ENCODE assay signal across 15 cellular contexts in genomic region chr16:64453643-64454042, GRCh38.
"Had no signal": no experiment of that assay in that cellular context is flagged by ENCODE, and none has a peak within 500 bp of the region (broad histone marks: within the 10 kb centered on the region; RNA-seq: fewer than 3 reads in every experiment).

No MANE protein-coding gene starts in this region.

- H3K36me3 ChIP-seq: cardiac muscle cell, left lung, neural progenitor cell, tibial artery, WERI-Rb-1 had no signal

- DNase-seq: activated CD4-positive, alpha-beta memory T cell treated with anti-CD3 and anti-CD28 coated beads for 36 hours; activated T-cell treated with anti-CD3 and anti-CD28 coated beads for 4 hours; dorsolateral prefrontal cortex; foreskin keratinocyte; left lung; mammary epithelial cell; naive thymus-derived CD4-positive, alpha-beta T cell; stimulated activated CD4-positive, alpha-beta T cell treated with anti-CD3 and anti-CD28 coated beads, Interleukin-2, amount 100 ng/mL, for 24 hours; stimulated activated naive CD8-positive, alpha-beta T cell treated with anti-CD3 and anti-CD28 coated beads, Interleukin-15, Interleukin-2, amounts not matched to agents 100 U/mL and 50 U/mL, for 24 hours; substantia nigra; T-helper 2 cell; tibial artery; WERI-Rb-1 had no signal

- H3K4me2 ChIP-seq: neural progenitor cell had no signal

- H3K9ac ChIP-seq: neural progenitor cell had no signal

- ATAC-seq: foreskin keratinocyte; left lung; naive thymus-derived CD4-positive, alpha-beta T cell; stimulated activated naive CD8-positive, alpha-beta T cell treated with anti-CD3 and anti-CD28 coated beads, Interleukin-15, Interleukin-2, amounts not matched to agents 100 U/mL and 50 U/mL, for 24 hours had no signal

- H3K4me3 ChIP-seq: cardiac muscle cell, dorsolateral prefrontal cortex, left lung, neural progenitor cell, tibial artery had no signal

- H3K27ac ChIP-seq: cardiac muscle cell, dorsolateral prefrontal cortex, foreskin keratinocyte, left lung, neural progenitor cell, tibial artery, WERI-Rb-1 had no signal

- H3K27me3 ChIP-seq: cardiac muscle cell, dorsolateral prefrontal cortex, foreskin keratinocyte, left lung, neural progenitor cell, tibial artery had no signal

- H3K4me1 ChIP-seq: left lung, tibial artery had no signal

- H2AFZ ChIP-seq: neural progenitor cell had no signal

- H3K9me3 ChIP-seq: left lung, tibial artery had no signal
